Comparison of ENCODE assay signal across 8 cellular contexts in the genomic region with DNA sequence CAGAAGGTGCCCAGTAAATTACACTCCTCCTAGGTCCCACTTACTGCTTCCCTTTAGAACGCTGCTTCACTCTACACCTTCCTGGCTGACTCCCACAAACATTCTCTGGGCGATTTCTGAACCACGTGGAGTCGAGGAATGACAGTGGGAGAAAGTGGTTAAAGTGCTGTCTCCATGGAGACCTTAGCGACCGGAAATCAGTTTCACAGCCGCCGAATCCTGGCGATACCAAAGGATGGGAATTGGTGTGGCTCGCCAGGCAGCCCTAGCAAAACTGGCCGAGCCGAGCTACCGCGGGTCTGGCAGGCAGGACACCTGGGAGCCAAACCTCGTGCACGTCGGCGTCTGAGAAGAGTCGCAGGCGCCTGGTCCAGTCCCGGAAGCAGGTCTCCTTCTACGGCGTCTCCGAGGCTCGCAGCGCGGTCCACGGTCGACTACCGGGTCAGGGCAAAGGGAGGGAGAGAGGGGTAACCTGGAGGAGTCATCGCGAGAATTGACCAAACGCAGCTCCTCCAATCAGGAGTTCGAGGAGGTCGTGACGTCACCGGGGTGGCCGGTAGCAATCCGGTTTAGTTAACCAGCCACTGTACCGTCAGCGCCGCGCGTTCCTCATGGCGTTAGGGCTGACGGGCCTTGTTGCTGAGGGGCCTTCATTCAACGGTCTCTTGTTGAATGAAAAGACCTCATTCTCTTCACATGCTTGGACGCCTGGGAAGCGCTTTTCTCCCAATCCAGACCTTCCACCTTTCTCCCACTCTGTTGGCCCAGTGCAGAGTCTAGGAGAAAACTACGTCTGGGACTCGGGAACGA. TPM values are rescaled to one million over a fixed set of nuclear protein-coding genes. Genes with fewer than 3 reads are reported as not detected.
DNase-seq lines count a peak whose midpoint lies in the region; ATAC-seq lines count a peak whose summit lies in the region.

A gene with protein sequence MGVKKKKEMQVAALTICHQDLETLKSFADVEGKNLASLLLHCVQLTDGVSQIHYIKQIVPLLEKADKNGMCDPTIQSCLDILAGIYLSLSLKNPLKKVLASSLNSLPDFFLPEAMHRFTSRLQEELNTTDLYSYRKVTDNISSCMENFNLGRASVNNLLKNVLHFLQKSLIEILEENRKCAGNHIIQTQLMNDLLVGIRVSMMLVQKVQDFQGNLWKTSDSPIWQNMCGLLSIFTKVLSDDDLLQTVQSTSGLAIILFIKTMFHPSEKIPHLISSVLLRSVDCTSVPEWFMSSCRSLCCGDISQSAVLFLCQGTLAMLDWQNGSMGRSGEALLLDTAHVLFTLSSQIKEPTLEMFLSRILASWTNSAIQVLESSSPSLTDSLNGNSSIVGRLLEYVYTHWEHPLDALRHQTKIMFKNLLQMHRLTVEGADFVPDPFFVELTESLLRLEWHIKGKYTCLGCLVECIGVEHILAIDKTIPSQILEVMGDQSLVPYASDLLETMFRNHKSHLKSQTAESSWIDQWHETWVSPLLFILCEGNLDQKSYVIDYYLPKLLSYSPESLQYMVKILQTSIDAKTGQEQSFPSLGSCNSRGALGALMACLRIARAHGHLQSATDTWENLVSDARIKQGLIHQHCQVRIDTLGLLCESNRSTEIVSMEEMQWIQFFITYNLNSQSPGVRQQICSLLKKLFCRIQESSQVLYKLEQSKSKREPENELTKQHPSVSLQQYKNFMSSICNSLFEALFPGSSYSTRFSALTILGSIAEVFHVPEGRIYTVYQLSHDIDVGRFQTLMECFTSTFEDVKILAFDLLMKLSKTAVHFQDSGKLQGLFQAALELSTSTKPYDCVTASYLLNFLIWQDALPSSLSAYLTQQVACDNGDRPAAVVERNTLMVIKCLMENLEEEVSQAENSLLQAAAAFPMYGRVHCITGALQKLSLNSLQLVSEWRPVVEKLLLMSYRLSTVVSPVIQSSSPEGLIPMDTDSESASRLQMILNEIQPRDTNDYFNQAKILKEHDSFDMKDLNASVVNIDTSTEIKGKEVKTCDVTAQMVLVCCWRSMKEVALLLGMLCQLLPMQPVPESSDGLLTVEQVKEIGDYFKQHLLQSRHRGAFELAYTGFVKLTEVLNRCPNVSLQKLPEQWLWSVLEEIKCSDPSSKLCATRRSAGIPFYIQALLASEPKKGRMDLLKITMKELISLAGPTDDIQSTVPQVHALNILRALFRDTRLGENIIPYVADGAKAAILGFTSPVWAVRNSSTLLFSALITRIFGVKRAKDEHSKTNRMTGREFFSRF (N-terminal part only) (minus strand): TSS at position 436 of the 810 bp plus-strand sequence. CDS start 3,646 bp downstream, outside the sequence.

- CTCF ChIA-PET in CD8-positive, alpha-beta memory T cell (lab: Charles Lee), result interaction anchor here (1.1 to 1.5 kb wide), 2 partner anchors 17 to 41 kb away, joined by 3 to 4 read pairs; no protein-coding TSS in a partner anchor
- CTCF ChIA-PET in activated CD8-positive, alpha-beta memory T cell treated with anti-CD3 and anti-CD28 coated beads for 36 hours (lab: Charles Lee), result interaction anchor here (0.5 to 2.9 kb wide), 5 partner anchors 10 to 19 kb away, joined by 3 to 14 read pairs (median 3); no protein-coding TSS in a partner anchor

- peak within 1 kb of the TSS; percentile 94 for H3K4me3 ChIP-seq in CD8-positive, alpha-beta memory T cell (ENCODE audit: low read length)
- H3K4me3 ChIP-seq in effector memory CD4-positive, alpha-beta T cell (ENCODE audit: insufficient read depth, low read depth, low read length, poor library complexity, severe bottlenecking), result peak within 1 kb of the TSS; percentile 64

- H3K27me3 Mint-ChIP-seq in CD8-positive, alpha-beta memory T cell, result peaks cover 7 to 11% of the 10 kb centered on the region in 2 donors

- H3K9me3 ChIP-seq in CD8-positive, alpha-beta memory T cell (ENCODE audit: low read length), result no peaks in the 10 kb centered on the region
- H3K9me3 ChIP-seq in effector memory CD4-positive, alpha-beta T cell (ENCODE audit: control insufficient read depth, low read length), result no peaks in the 10 kb centered on the region

- H3K27ac Mint-ChIP-seq in CD8-positive, alpha-beta memory T cell, result peak within 1 kb of the TSS; percentile 97 to 99 (median 98)

- no peaks in the 10 kb centered on the region for H3K27me3 ChIP-seq in CD8-positive, alpha-beta memory T cell (ENCODE audit: insufficient read depth, low read length, poor library complexity, severe bottlenecking)
- no peaks in the 10 kb centered on the region for H3K27me3 ChIP-seq in effector memory CD4-positive, alpha-beta T cell (replicated peaks; ENCODE audit: control insufficient read depth, insufficient read depth, low read length, poor library complexity, severe bottlenecking)

- H3K27ac ChIP-seq in CD8-positive, alpha-beta memory T cell (ENCODE audit: low read depth, low read length), result peak within 1 kb of the TSS; percentile 83
- H3K27ac ChIP-seq in effector memory CD4-positive, alpha-beta T cell (ENCODE audit: insufficient read depth, low read length, poor library complexity, severe bottlenecking), result peak within 1 kb of the TSS; percentile 89

- peaks cover 13% of the 10 kb centered on the region for H3K4me1 ChIP-seq in CD8-positive, alpha-beta memory T cell (ENCODE audit: insufficient read depth, low read length)
- peaks cover 12% of the 10 kb centered on the region for H3K4me1 ChIP-seq in effector memory CD4-positive, alpha-beta T cell (ENCODE audit: control insufficient read depth, insufficient read depth, low read length, poor library complexity, severe bottlenecking)

- peaks cover 31 to 48% (median 41%) of the 10 kb centered on the region in 3 donors for H3K4me1 Mint-ChIP-seq in CD8-positive, alpha-beta memory T cell

- H3K36me3 Mint-ChIP-seq in CD8-positive, alpha-beta memory T cell, result peaks cover 0 to 25% (median 2%) of the 10 kb centered on the region in 3 donors

- peak within 1 kb of the TSS; percentile 93 to 97 (median 96) for H3K4me3 Mint-ChIP-seq in CD8-positive, alpha-beta memory T cell

- POLR2A ChIA-PET in CD8-positive, alpha-beta memory T cell (lab: Charles Lee), result interaction anchor here (0.6 to 2.6 kb wide), 6 partner anchors 41 to 785 kb away, joined by 3 to 22 read pairs (median 4); partner anchors contain the start of genes CAMKMT, PLEKHH2, PREPL and ZFP36L2
- POLR2A ChIA-PET in activated CD8-positive, alpha-beta memory T cell treated with anti-CD3 and anti-CD28 coated beads for 36 hours (lab: Charles Lee), result interaction anchor here (1.0 to 1.7 kb wide), 5 partner anchors 18 to 41 kb away, joined by 3 to 7 read pairs (median 5); partner anchors contain the start of gene PLEKHH2

- peak; percentile 92 to 98 (median 95) for DNase-seq in CD8-positive, alpha-beta memory T cell
- DNase-seq in HS-5 (ENCODE audit: low read depth) (peak; percentile 95), medulla oblongata (ENCODE audit: extremely low spot score) (peak; percentile 99)
- peak; percentile 93 for DNase-seq in NK-92 treated with Interleukin-12 subunit alpha and Interleukin-12 subunit beta, amount 100 ng/mL, for 24 hours (lab: John Stamatoyannopoulos, UW)
- peak; percentile 90 to 96 (median 92) for DNase-seq in effector memory CD4-positive, alpha-beta T cell
- peak; percentile 96 for DNase-seq in stimulated activated CD8-positive, alpha-beta memory T cell treated with anti-CD3 and anti-CD28 coated beads, Interleukin-12 subunit alpha, Interleukin-12 subunit beta, amount 100 ng/mL, for 1 hour (ENCODE audit: low read depth)

- peak; percentile 91 for ATAC-seq in GM19468 (IDR thresholded peaks at IDR 0.05; ENCODE audit: extremely low read depth, unreplicated experiment)

- H3K36me3 ChIP-seq in CD8-positive, alpha-beta memory T cell (ENCODE audit: insufficient read depth, low read length), result no peaks in the 10 kb centered on the region
- H3K36me3 ChIP-seq in effector memory CD4-positive, alpha-beta T cell (ENCODE audit: control insufficient read depth, insufficient read depth, low read length), result peaks cover 3% of the 10 kb centered on the region

- no peaks in the 10 kb centered on the region for H3K9me3 Mint-ChIP-seq in CD8-positive, alpha-beta memory T cell

RNA-seq across cellular contexts. Expression of the gene that starts here (rescaled TPM):
- total RNA-seq in CD8-positive, alpha-beta memory T cell, result 10 to 100 TPM; 45.8 to 48.7 TPM
- polyA plus RNA-seq in CD8-positive, alpha-beta memory T cell, result 12.2 TPM
- total RNA-seq in activated CD8-positive, alpha-beta memory T cell treated with anti-CD3 and anti-CD28 coated beads for 36 hours, result 10 to 100 TPM; 52.7 to 54.2 TPM

Comparison
In these comparisons a context has a peak if more than half of its experiments do, and no peak if none do; other contexts are left out.
1. Peak in every context shown above with its lines: DNase-seq, ATAC-seq, H3K4me3 ChIP-seq and H3K27ac ChIP-seq.